Comparison of ENCODE assay signal across 23 cellular contexts in genomic region chr12:4826909-4827308, GRCh38.
DNase-seq lines count a peak whose midpoint lies in the region; ATAC-seq and TF ChIP-seq lines count a peak whose summit lies in the region.
"Had no signal": no experiment of that assay in that cellular context is flagged by ENCODE, and none has a peak within 500 bp of the region (broad histone marks: within the 10 kb centered on the region; RNA-seq: fewer than 3 reads in every experiment).

No MANE protein-coding gene starts in this region.

- BruUV-seq in OCI-LY7 (replicated peaks; lab: Mats Ljungman, UMichigan), result no TSS peak

- H3K36me3 ChIP-seq in BLaER1 treated with 17β-estradiol and CSF1 and Interleukin-3, amounts not matched to agents 10 nM and 100 nM, result no peaks in the 10 kb centered on the region; a peak in 2 of 22 replicates
- peaks cover 55% of the 10 kb centered on the region for H3K36me3 ChIP-seq in OCI-LY7 (ENCODE audit: insufficient read depth, low read length)
- H3K36me3 ChIP-seq: gastroesophageal sphincter, neutrophil, thoracic aorta, uterus had no signal

- peaks cover 57 to 100% (median 98%) of the 10 kb centered on the region in 10 experiments for H3K4me1 ChIP-seq in BLaER1 treated with 17β-estradiol and CSF1 and Interleukin-3, amounts not matched to agents 10 nM and 100 nM
- H3K4me1 ChIP-seq in OCI-LY7 (ENCODE audit: insufficient read depth, low read length, poor library complexity, severe bottlenecking), result peaks cover 58% of the 10 kb centered on the region
- H3K4me1 ChIP-seq: uterus had no signal

- 0 out of 22 replicates have a peak, but pooled peaks cover 0 to under 1% (median 0%) of the 10 kb centered on the region in 11 experiments for H3K9me3 ChIP-seq in BLaER1 treated with 17β-estradiol and CSF1 and Interleukin-3, amounts not matched to agents 10 nM and 100 nM (replicated peaks in 1 of 11)
- H3K9me3 ChIP-seq in OCI-LY7 (ENCODE audit: low read length), result no peaks in the 10 kb centered on the region
- H3K9me3 ChIP-seq: gastroesophageal sphincter, neutrophil, thoracic aorta, uterus had no signal

- no peaks in the 10 kb centered on the region for H3K27me3 Mint-ChIP-seq in T-helper 1 cell treated with Interleukin-12 subunit alpha and Interleukin-12 subunit beta and Interleukin-4 antibody, amounts not matched to agents 30 μg/mL and 1 μg/mL, for 36 hours (ENCODE audit: low read depth)
- no peaks in the 10 kb centered on the region for H3K27me3 Mint-ChIP-seq in central memory CD8-positive, alpha-beta T cell
- H3K27me3 Mint-ChIP-seq: activated CD4-positive, alpha-beta T cell treated with anti-CD3 and anti-CD28 coated beads for 36 hours had no signal

- peaks cover 0 to 53% (median 0%) of the 10 kb centered on the region in 11 experiments; a peak in 5 of 22 replicates for H4K20me1 ChIP-seq in BLaER1 treated with 17β-estradiol and CSF1 and Interleukin-3, amounts not matched to agents 10 nM and 100 nM
- H4K20me1 ChIP-seq in OCI-LY7 (ENCODE audit: insufficient read depth, low read length), result no peaks in the 10 kb centered on the region

- H3K9me3 Mint-ChIP-seq in T-helper 1 cell treated with Interleukin-12 subunit alpha and Interleukin-12 subunit beta and Interleukin-4 antibody, amounts not matched to agents 30 μg/mL and 1 μg/mL, for 36 hours, result peaks cover 3% of the 10 kb centered on the region
- H3K9me3 Mint-ChIP-seq in central memory CD8-positive, alpha-beta T cell, result no peaks in the 10 kb centered on the region

- CTCF ChIA-PET in OCI-LY7 (lab: Charles Lee; ENCODE audit: unreplicated experiment), result no interaction called here

- POLR2A ChIA-PET in OCI-LY7 (lab: Charles Lee), result no interaction called here

- no peak overlapping the region for H3K9ac ChIP-seq in BLaER1 treated with 17β-estradiol and CSF1 and Interleukin-3, amounts not matched to agents 10 nM and 100 nM

- no peaks in the 10 kb centered on the region for H3K9me2 ChIP-seq in OCI-LY7 (ENCODE audit: insufficient read depth, low read length)

- H3K27me3 ChIP-seq in BLaER1 treated with 17β-estradiol and CSF1 and Interleukin-3, amounts not matched to agents 10 nM and 100 nM, result peaks cover 0 to 78% (median 0%) of the 10 kb centered on the region in 11 experiments; a peak in 7 of 22 replicates
- H3K27me3 ChIP-seq: uterus had no signal

- no peak overlapping the region for H2AFZ ChIP-seq in OCI-LY7 (ENCODE audit: low read length)

- H3K27ac ChIP-seq in BLaER1 treated with 17β-estradiol and CSF1 and Interleukin-3, amounts not matched to agents 10 nM and 100 nM, result peak overlapping the region in 2 of 11 experiments; percentile 34 to 55; a peak in 3 of 22 replicates
- H3K27ac ChIP-seq in OCI-LY7 (ENCODE audit: low read depth, low read length, poor library complexity, severe bottlenecking), result peak overlapping the region; percentile 98
- H3K27ac ChIP-seq: 22Rv1, gastroesophageal sphincter, neutrophil, thoracic aorta, uterus had no signal

- H3K4me1 Mint-ChIP-seq in T-helper 1 cell treated with Interleukin-12 subunit alpha and Interleukin-12 subunit beta and Interleukin-4 antibody, amounts not matched to agents 30 μg/mL and 1 μg/mL, for 36 hours (ENCODE audit: low read depth), result peaks cover 66% of the 10 kb centered on the region
- H3K4me1 Mint-ChIP-seq in central memory CD8-positive, alpha-beta T cell, result peaks cover 33% of the 10 kb centered on the region

- H3K36me3 Mint-ChIP-seq in T-helper 1 cell treated with Interleukin-12 subunit alpha and Interleukin-12 subunit beta and Interleukin-4 antibody, amounts not matched to agents 30 μg/mL and 1 μg/mL, for 36 hours (ENCODE audit: low read depth), result peaks cover 21% of the 10 kb centered on the region
- H3K36me3 Mint-ChIP-seq in central memory CD8-positive, alpha-beta T cell (ENCODE audit: insufficient read depth), result peaks cover 4% of the 10 kb centered on the region

- peak overlapping the region; percentile 45 for H3K4me3 Mint-ChIP-seq in T-helper 1 cell treated with Interleukin-12 subunit alpha and Interleukin-12 subunit beta and Interleukin-4 antibody, amounts not matched to agents 30 μg/mL and 1 μg/mL, for 36 hours
- no peak overlapping the region for H3K4me3 Mint-ChIP-seq in central memory CD8-positive, alpha-beta T cell
- H3K4me3 Mint-ChIP-seq: activated CD4-positive, alpha-beta T cell treated with anti-CD3 and anti-CD28 coated beads for 36 hours had no signal

- H3K79me2 ChIP-seq in OCI-LY7 (ENCODE audit: insufficient read depth, low read depth, low read length), result peaks cover 46% of the 10 kb centered on the region; the same call in 1 of the 2 replicates

- H3K4me2 ChIP-seq in BLaER1 treated with 17β-estradiol and CSF1 and Interleukin-3, amounts not matched to agents 10 nM and 100 nM, result peak overlapping the region in 9 of 11 experiments; percentile 70 to 98 (median 93); a peak in 17 of 22 replicates
- H3K4me2 ChIP-seq in OCI-LY7 (ENCODE audit: low read length), result peak overlapping the region; percentile 87

- intact Hi-C loops in OCI-LY7 (cut with micrococcal nuclease; ENCODE audit: unreplicated experiment), result loop anchor here (5.0 kb wide), 3 partner anchors 290 to 1535 kb away; partner anchors contain the start of gene RAD51AP1

- no peak for TF ChIP-seq CTCF in OCI-LY7 (conservative IDR thresholded peaks at IDR 0.05; ENCODE audit: low read length)

- H3K27ac Mint-ChIP-seq in T-helper 1 cell treated with Interleukin-12 subunit alpha and Interleukin-12 subunit beta and Interleukin-4 antibody, amounts not matched to agents 30 μg/mL and 1 μg/mL, for 36 hours, result peak overlapping the region; percentile 78
- H3K27ac Mint-ChIP-seq in central memory CD8-positive, alpha-beta T cell (ENCODE audit: low read depth), result peak overlapping the region; percentile 70

- H3K4me3 ChIP-seq in BLaER1 treated with 17β-estradiol and CSF1 and Interleukin-3, amounts not matched to agents 10 nM and 100 nM, result no peak overlapping the region
- peak overlapping the region; percentile 82 for H3K4me3 ChIP-seq in OCI-LY7 (ENCODE audit: low read depth, low read length, poor library complexity, severe bottlenecking)
- H3K4me3 ChIP-seq: gastroesophageal sphincter, thoracic aorta, uterus had no signal

- DNase-seq in T-helper 1 cell (no peak), OCI-LY7 (ENCODE audit: low spot score) (no peak), T1000 (lab: John Stamatoyannopoulos, UW) (no peak), superior temporal gyrus (ENCODE audit: extremely low spot score) (no peak)
- no peak for DNase-seq in central memory CD8-positive, alpha-beta T cell (ENCODE audit: low spot score in 2 of 2)
- DNase-seq: activated CD4-positive, alpha-beta T cell treated with anti-CD3 and anti-CD28 coated beads for 36 hours; hippocampal formation; IMR-90; mesenchymal stem cell; NCI-H1105 treated with DMSO at 0.1 percent for 48 hours; NCI-H2029; NCI-H69; SIG-M5; stimulated activated CD4-positive, alpha-beta T cell treated with anti-CD3 and anti-CD28 coated beads, Interleukin-12 subunit alpha, Interleukin-12 subunit beta, amount 100 ng/mL, for 4 hours; stimulated activated CD4-positive, alpha-beta T cell treated with anti-CD3 and anti-CD28 coated beads, Interleukin-4, amount 100 ng/mL, for 1 hour; uterus had no signal

- no peak for ATAC-seq in central memory CD8-positive, alpha-beta T cell (replicated peaks; ENCODE audit: extremely low read depth, poor library complexity, severe bottlenecking)
- no peak for ATAC-seq in SK-N-SH treated with all-trans-retinoic acid at 6 μM for 48 hours
- ATAC-seq: activated CD4-positive, alpha-beta T cell treated with anti-CD3 and anti-CD28 coated beads for 36 hours; gastroesophageal sphincter had no signal

TF ChIP-seq in SK-N-SH treated with all-trans-retinoic acid at 6 μM for 48 hours, 23 proteins besides CTCF, POLR2A, EP300 and RAD21 (continues in another document):
- TF ChIP-seq ISL1 (CRISPR knock-in tag; IDR thresholded peaks at IDR 0.05) (no peak), ARNTL (CRISPR knock-in tag; IDR thresholded peaks at IDR 0.05; ENCODE audit: borderline replicate concordance, low read depth) (no peak), RARB (CRISPR knock-in tag; IDR thresholded peaks at IDR 0.05) (no peak), GLIS3 (CRISPR knock-in tag; IDR thresholded peaks at IDR 0.05) (no peak)
- TF ChIP-seq, protein P1, sequence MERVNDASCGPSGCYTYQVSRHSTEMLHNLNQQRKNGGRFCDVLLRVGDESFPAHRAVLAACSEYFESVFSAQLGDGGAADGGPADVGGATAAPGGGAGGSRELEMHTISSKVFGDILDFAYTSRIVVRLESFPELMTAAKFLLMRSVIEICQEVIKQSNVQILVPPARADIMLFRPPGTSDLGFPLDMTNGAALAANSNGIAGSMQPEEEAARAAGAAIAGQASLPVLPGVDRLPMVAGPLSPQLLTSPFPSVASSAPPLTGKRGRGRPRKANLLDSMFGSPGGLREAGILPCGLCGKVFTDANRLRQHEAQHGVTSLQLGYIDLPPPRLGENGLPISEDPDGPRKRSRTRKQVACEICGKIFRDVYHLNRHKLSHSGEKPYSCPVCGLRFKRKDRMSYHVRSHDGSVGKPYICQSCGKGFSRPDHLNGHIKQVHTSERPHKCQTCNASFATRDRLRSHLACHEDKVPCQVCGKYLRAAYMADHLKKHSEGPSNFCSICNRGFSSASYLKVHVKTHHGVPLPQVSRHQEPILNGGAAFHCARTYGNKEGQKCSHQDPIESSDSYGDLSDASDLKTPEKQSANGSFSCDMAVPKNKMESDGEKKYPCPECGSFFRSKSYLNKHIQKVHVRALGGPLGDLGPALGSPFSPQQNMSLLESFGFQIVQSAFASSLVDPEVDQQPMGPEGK (CRISPR knock-in tag; IDR thresholded peaks at IDR 0.05; ENCODE audit: borderline replicate concordance), result no peak
- TF ChIP-seq, protein P2, sequence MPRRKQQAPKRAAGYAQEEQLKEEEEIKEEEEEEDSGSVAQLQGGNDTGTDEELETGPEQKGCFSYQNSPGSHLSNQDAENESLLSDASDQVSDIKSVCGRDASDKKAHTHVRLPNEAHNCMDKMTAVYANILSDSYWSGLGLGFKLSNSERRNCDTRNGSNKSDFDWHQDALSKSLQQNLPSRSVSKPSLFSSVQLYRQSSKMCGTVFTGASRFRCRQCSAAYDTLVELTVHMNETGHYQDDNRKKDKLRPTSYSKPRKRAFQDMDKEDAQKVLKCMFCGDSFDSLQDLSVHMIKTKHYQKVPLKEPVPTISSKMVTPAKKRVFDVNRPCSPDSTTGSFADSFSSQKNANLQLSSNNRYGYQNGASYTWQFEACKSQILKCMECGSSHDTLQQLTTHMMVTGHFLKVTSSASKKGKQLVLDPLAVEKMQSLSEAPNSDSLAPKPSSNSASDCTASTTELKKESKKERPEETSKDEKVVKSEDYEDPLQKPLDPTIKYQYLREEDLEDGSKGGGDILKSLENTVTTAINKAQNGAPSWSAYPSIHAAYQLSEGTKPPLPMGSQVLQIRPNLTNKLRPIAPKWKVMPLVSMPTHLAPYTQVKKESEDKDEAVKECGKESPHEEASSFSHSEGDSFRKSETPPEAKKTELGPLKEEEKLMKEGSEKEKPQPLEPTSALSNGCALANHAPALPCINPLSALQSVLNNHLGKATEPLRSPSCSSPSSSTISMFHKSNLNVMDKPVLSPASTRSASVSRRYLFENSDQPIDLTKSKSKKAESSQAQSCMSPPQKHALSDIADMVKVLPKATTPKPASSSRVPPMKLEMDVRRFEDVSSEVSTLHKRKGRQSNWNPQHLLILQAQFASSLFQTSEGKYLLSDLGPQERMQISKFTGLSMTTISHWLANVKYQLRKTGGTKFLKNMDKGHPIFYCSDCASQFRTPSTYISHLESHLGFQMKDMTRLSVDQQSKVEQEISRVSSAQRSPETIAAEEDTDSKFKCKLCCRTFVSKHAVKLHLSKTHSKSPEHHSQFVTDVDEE (CRISPR knock-in tag; IDR thresholded peaks at IDR 0.05), result no peak
